Comparison of ENCODE assay signal across 21 cellular contexts in genomic region chr4:1533501-1534064, GRCh38.
DNase-seq lines count a peak whose midpoint lies in the region; ATAC-seq and TF ChIP-seq lines count a peak whose summit lies in the region.
"Had no signal": no experiment of that assay in that cellular context is flagged by ENCODE, and none has a peak within 500 bp of the region (broad histone marks: within the 10 kb centered on the region; RNA-seq: fewer than 3 reads in every experiment).

No MANE protein-coding gene starts in this region.

- no peak for ATAC-seq in heart left ventricle
- no peak for ATAC-seq in psoas muscle
- no peak for ATAC-seq in HG02973 (IDR thresholded peaks at IDR 0.05; ENCODE audit: unreplicated experiment)
- ATAC-seq in HG02763 (IDR thresholded peaks at IDR 0.05; ENCODE audit: unreplicated experiment): no peak
- ATAC-seq: A549; HCT116; naive thymus-derived CD8-positive, alpha-beta T cell; T-helper 17 cell had no signal

- TF ChIP-seq CTCF in heart left ventricle (IDR thresholded peaks at IDR 0.05): no peak
- TF ChIP-seq CTCF in psoas muscle (IDR thresholded peaks at IDR 0.05): no peak
- TF ChIP-seq CTCF in GM13977 (IDR thresholded peaks at IDR 0.05; ENCODE audit: extremely low read depth, insufficient read depth, missing control alignments): no peak

- H3K27ac ChIP-seq in heart left ventricle (no peak overlapping the region), psoas muscle (no peak overlapping the region)
- H3K27ac ChIP-seq: A549, C4-2B, uterus had no signal

- peaks cover 0 to 33% (median 11%) of the 10 kb centered on the region in 9 donors for H3K27me3 ChIP-seq in heart left ventricle
- H3K27me3 ChIP-seq in psoas muscle (ENCODE audit: insufficient read depth in 3 of 3, low read length in 2 of 3): peaks cover 0 to 51% (median 10%) of the 10 kb centered on the region in 3 donors

- peak; percentile 35 for DNase-seq in NCI-H748 (lab: John Stamatoyannopoulos, UW; ENCODE audit: unreplicated experiment)
- no peak for DNase-seq in NCI-H748 treated with DMSO at 0.1 percent for 48 hours (lab: John Stamatoyannopoulos, UW)
- DNase-seq in NCI-H524 treated with DMSO at 0.1 percent for 48 hours (lab: John Stamatoyannopoulos, UW): peak; percentile 51
- peak in 3 of 5 donors; percentile 5 to 47 (median 15) for DNase-seq in heart left ventricle
- DNase-seq in psoas muscle: peak; percentile 4 to 40
- no peak for DNase-seq in GM13977 (ENCODE audit: low spot score)
- DNase-seq: activated naive CD4-positive, alpha-beta T cell; activated T-cell treated with anti-CD3 and anti-CD28 coated beads for 4 hours; DMS53; KBM-7; mesendoderm; SIG-M5; substantia nigra; T-helper 17 cell; uterus had no signal

- intact Hi-C loops in heart left ventricle (cut with DNase I): no loop called here
- intact Hi-C loops in psoas muscle (cut with DNase I): no loop called here

- in situ Hi-C loops in GM13977 (cut with MboI; ENCODE audit: low pct_unique_long_range_greater_than_20kb, low sequenced_read_pairs, unreplicated experiment): no loop called here

- WGBS in heart left ventricle, 4 donors: 49 to 73% (median 69%) methylated on average over 27 to 36 of the region's 36 CpGs
- WGBS in psoas muscle, 3 donors: 14 to 20% (median 18%) methylated on average over 36 of the region's 36 CpGs

- no peak for TF ChIP-seq POLR2A in heart left ventricle (IDR thresholded peaks at IDR 0.05)

- H3K9me3 ChIP-seq in heart left ventricle: no peaks in the 10 kb centered on the region
- H3K9me3 ChIP-seq in psoas muscle: no peaks in the 10 kb centered on the region
- H3K9me3 ChIP-seq: A549, uterus had no signal

- no peaks in the 10 kb centered on the region for H3K4me1 ChIP-seq in heart left ventricle
- H3K4me1 ChIP-seq in psoas muscle: no peaks in the 10 kb centered on the region
- H3K4me1 ChIP-seq: A549, uterus had no signal

- no peak overlapping the region for H3K4me3 ChIP-seq in heart left ventricle
- H3K4me3 ChIP-seq in psoas muscle: no peak overlapping the region
- H3K4me3 ChIP-seq: A549, uterus had no signal

- H3K36me3 ChIP-seq in heart left ventricle (no peaks in the 10 kb centered on the region), psoas muscle (ENCODE audit: insufficient read depth in 1 of 2, low read depth in 1 of 2) (no peaks in the 10 kb centered on the region)
- H3K36me3 ChIP-seq: uterus had no signal

Comparison
In these comparisons a context has a peak if more than half of its experiments do, and no peak if none do; other contexts are left out.
1. DNase-seq: peak in NCI-H748 (single experiment), NCI-H524 treated with DMSO at 0.1 percent for 48 hours (single experiment), heart left ventricle (3 of 5) and psoas muscle (2 of 2); none in NCI-H748 treated with DMSO at 0.1 percent for 48 hours (single experiment) and GM13977 (single experiment).